In the genomic region with DNA sequence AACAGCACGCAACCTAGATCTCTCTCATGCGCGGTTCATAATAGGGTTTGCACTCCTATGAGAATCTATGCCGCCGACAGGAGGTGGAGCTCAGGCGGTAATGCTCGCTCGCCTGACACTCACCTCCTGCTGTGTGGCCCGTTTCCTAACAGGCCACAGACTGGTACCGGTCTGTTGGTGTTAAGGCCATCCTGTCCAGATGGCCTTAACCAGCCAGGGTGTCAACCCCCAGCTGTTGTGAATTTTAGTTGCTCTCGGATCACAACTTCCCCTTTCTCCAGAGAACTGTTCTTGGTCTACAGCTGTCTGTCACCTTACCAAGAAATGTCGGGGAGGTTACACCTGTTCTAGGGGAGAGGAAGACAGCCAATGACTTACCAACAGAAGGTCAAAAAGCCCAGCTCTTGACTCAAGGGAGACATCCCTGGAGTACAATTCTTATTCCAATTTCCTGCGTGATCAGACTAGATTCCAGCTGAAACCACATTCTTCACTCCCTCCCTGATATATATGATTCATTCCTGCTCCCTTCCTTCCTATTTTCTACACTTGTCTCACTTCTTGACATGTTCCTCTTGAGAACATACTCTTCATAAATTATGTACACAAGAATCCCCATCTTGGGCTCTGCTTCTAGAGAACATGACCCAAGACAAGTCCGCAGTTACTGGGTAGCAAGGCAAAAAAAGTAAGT, we compare ENCODE assay signal across 12 cellular contexts. TPM values are rescaled to one million over a fixed set of nuclear protein-coding genes. Genes with fewer than 3 reads are reported as not detected.
A peak's percentile ranks its signal among the peaks of the same experiment; 100 is the strongest.
DNase-seq lines count a peak whose midpoint lies in the region; ATAC-seq and TF ChIP-seq lines count a peak whose summit lies in the region.
"Had no signal": no experiment of that assay in that cellular context is flagged by ENCODE, and none has a peak within 500 bp of the region (broad histone marks: within the 10 kb centered on the region; RNA-seq: fewer than 3 reads in every experiment).

No MANE protein-coding gene starts in this region.

- peak; percentile 49 for ATAC-seq in HG03060 (IDR thresholded peaks at IDR 0.05; ENCODE audit: low read depth, unreplicated experiment)
- ATAC-seq in upper lobe of right lung = peak; percentile 77
- ATAC-seq in activated CD8-positive, alpha-beta memory T cell treated with anti-CD3 and anti-CD28 coated beads, Interleukin-2, amount 10 ng/mL, durations not matched to agents 7 days and 5 days = no peak

- peaks cover 3% of the 10 kb centered on the region for H3K4me1 Mint-ChIP-seq in activated CD8-positive, alpha-beta memory T cell treated with anti-CD3 and anti-CD28 coated beads, Interleukin-2, amount 10 ng/mL, durations not matched to agents 7 days and 5 days

- no peaks in the 10 kb centered on the region for H3K9me3 Mint-ChIP-seq in activated CD8-positive, alpha-beta memory T cell treated with anti-CD3 and anti-CD28 coated beads, Interleukin-2, amount 10 ng/mL, durations not matched to agents 7 days and 5 days (ENCODE audit: low read depth)
- H3K9me3 Mint-ChIP-seq: activated CD4-positive, alpha-beta T cell treated with anti-CD3 and anti-CD28 coated beads, Interleukin-2, amount 10 ng/mL, durations not matched to agents 7 days and 5 days had no signal

- intact Hi-C loops in upper lobe of right lung (cut with DNase I) = no loop called here

- no peak overlapping the region for H3K4me3 ChIP-seq in upper lobe of right lung
- H3K4me3 ChIP-seq: thoracic aorta had no signal

- CTCF ChIA-PET in activated CD8-positive, alpha-beta memory T cell treated with anti-CD3 and anti-CD28 coated beads, Interleukin-2, amount 10 ng/mL, durations not matched to agents 7 days and 5 days (lab: Charles Lee) = no interaction called here

- H3K27ac ChIP-seq in upper lobe of right lung = no peak overlapping the region

- no peaks in the 10 kb centered on the region for H3K9me3 ChIP-seq in upper lobe of right lung
- H3K9me3 ChIP-seq: thoracic aorta had no signal

- no peaks in the 10 kb centered on the region for H3K36me3 Mint-ChIP-seq in activated CD8-positive, alpha-beta memory T cell treated with anti-CD3 and anti-CD28 coated beads, Interleukin-2, amount 10 ng/mL, durations not matched to agents 7 days and 5 days

- H3K36me3 ChIP-seq in upper lobe of right lung = no peaks in the 10 kb centered on the region
- H3K36me3 ChIP-seq: thoracic aorta had no signal

- H3K27me3 ChIP-seq in upper lobe of right lung = no peaks in the 10 kb centered on the region

- no peaks in the 10 kb centered on the region for H3K4me1 ChIP-seq in upper lobe of right lung

- H3K4me3 Mint-ChIP-seq in activated CD8-positive, alpha-beta memory T cell treated with anti-CD3 and anti-CD28 coated beads, Interleukin-2, amount 10 ng/mL, durations not matched to agents 7 days and 5 days = no peak overlapping the region
- H3K4me3 Mint-ChIP-seq: activated CD4-positive, alpha-beta T cell treated with anti-CD3 and anti-CD28 coated beads, Interleukin-2, amount 10 ng/mL, durations not matched to agents 7 days and 5 days had no signal

- H3K27ac Mint-ChIP-seq in activated CD8-positive, alpha-beta memory T cell treated with anti-CD3 and anti-CD28 coated beads, Interleukin-2, amount 10 ng/mL, durations not matched to agents 7 days and 5 days = no peak overlapping the region
- H3K27ac Mint-ChIP-seq: activated CD4-positive, alpha-beta T cell treated with anti-CD3 and anti-CD28 coated beads, Interleukin-2, amount 10 ng/mL, durations not matched to agents 7 days and 5 days had no signal

- peaks cover 7% of the 10 kb centered on the region for H3K27me3 Mint-ChIP-seq in activated CD8-positive, alpha-beta memory T cell treated with anti-CD3 and anti-CD28 coated beads, Interleukin-2, amount 10 ng/mL, durations not matched to agents 7 days and 5 days

- DNase-seq in NCI-H82 (lab: John Stamatoyannopoulos, UW) (peak; percentile 18), NCI-H82 treated with DMSO at 0.1 percent for 48 hours (lab: John Stamatoyannopoulos, UW; ENCODE audit: unreplicated experiment) (no peak), SIG-M5 (lab: John Stamatoyannopoulos, UW) (peak; percentile 66), upper lobe of right lung (no peak), nucleus accumbens (lab: John Stamatoyannopoulos, UW) (no peak)
- no peak for DNase-seq in central memory CD4-positive, alpha-beta T cell
- DNase-seq in activated CD8-positive, alpha-beta memory T cell treated with anti-CD3 and anti-CD28 coated beads, Interleukin-2, amount 10 ng/mL, durations not matched to agents 7 days and 5 days = no peak
- DNase-seq: 8988T; activated CD4-positive, alpha-beta T cell treated with anti-CD3 and anti-CD28 coated beads, Interleukin-2, amount 10 ng/mL, durations not matched to agents 7 days and 5 days; cerebellar nuclear complex had no signal

- TF ChIP-seq CTCF in upper lobe of right lung (IDR thresholded peaks at IDR 0.05) = no peak

RNA-seq across cellular contexts. Expression of a gene that starts 23.1 kb away (rescaled TPM):
- total RNA-seq in upper lobe of right lung = 24.8 TPM
- total RNA-seq in activated CD8-positive, alpha-beta memory T cell treated with anti-CD3 and anti-CD28 coated beads, Interleukin-2, amount 10 ng/mL, durations not matched to agents 7 days and 5 days = 1 to 10 TPM; 4.4 to 5.2 TPM

RNA-seq across cellular contexts. Expression of a gene that starts 40.3 kb away (rescaled TPM):
- total RNA-seq in upper lobe of right lung = 31.6 TPM
- total RNA-seq in activated CD8-positive, alpha-beta memory T cell treated with anti-CD3 and anti-CD28 coated beads, Interleukin-2, amount 10 ng/mL, durations not matched to agents 7 days and 5 days = 1 to 10 TPM; 8.1 to 9.0 TPM

Comparison
In these comparisons a context has a peak if more than half of its experiments do, and no peak if none do; other contexts are left out.
1. DNase-seq: peak in NCI-H82 (single experiment) and SIG-M5 (single experiment); none in NCI-H82 treated with DMSO at 0.1 percent for 48 hours (single experiment), upper lobe of right lung (single experiment), central memory CD4-positive, alpha-beta T cell (single experiment), nucleus accumbens (0 of 56) and activated CD8-positive, alpha-beta memory T cell treated with anti-CD3 and anti-CD28 coated beads, Interleukin-2, amount 10 ng/mL, durations not matched to agents 7 days and 5 days (single experiment).